22 cellular contexts compared by ENCODE assay signal in the genomic region with DNA sequence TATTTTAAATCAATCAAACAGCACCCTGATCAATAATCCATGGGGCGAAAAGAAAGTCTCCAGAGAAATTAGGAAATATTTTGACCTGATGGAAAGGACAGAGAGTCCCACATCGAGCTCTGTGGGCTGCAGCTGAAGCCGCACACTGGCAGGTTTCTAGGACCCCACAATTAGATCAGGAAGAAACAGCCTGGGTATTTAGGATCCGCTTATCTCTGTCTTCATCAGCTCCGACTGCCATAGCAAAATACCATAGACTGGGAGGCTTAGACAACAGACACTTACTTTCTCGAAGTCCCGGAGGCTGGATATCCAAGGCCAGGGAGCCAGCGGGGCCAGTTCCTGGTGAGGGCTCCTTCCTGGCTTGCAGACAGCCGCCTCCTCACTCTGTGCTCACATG. TPM values are rescaled to one million over a fixed set of nuclear protein-coding genes. Genes with fewer than 3 reads are reported as not detected.
DNase-seq lines count a peak whose midpoint lies in the region; TF ChIP-seq lines count a peak whose summit lies in the region.
"Had no signal": no experiment of that assay in that cellular context is flagged by ENCODE, and none has a peak within 500 bp of the region (broad histone marks: within the 10 kb centered on the region; RNA-seq: fewer than 3 reads in every experiment).

No MANE protein-coding gene starts in this region.

- H3K9me3 Mint-ChIP-seq in progenitor cell of endocrine pancreas (ENCODE audit: low read depth) = peaks cover 6% of the 10 kb centered on the region
- H3K9me3 Mint-ChIP-seq: CD4-positive, alpha-beta T cell; CD8-positive, alpha-beta memory T cell; HFFc6 had no signal

- H3K36me3 Mint-ChIP-seq in progenitor cell of endocrine pancreas (ENCODE audit: insufficient read depth) = no peaks in the 10 kb centered on the region
- H3K36me3 Mint-ChIP-seq: CD14-positive monocyte; CD8-positive, alpha-beta memory T cell had no signal

- no peak overlapping the region for H3K9ac ChIP-seq in BLaER1 treated with 17β-estradiol and CSF1 and Interleukin-3, amounts not matched to agents 10 nM and 100 nM

- no peak overlapping the region for H3K27ac Mint-ChIP-seq in progenitor cell of endocrine pancreas
- H3K27ac Mint-ChIP-seq: CD14-positive monocyte; CD4-positive, alpha-beta T cell; CD8-positive, alpha-beta memory T cell; HFFc6 had no signal

- no peaks in the 10 kb centered on the region for H3K9me3 ChIP-seq in BE2C
- no peaks in the 10 kb centered on the region for H3K9me3 ChIP-seq in BLaER1 treated with 17β-estradiol and CSF1 and Interleukin-3, amounts not matched to agents 10 nM and 100 nM (replicated peaks in 1 of 11)
- H3K9me3 ChIP-seq: A549, HAP-1 had no signal

- H3K4me3 ChIP-seq in BE2C (ENCODE audit: low read depth, low read length) = no peak overlapping the region
- H3K4me3 ChIP-seq in BLaER1 treated with 17β-estradiol and CSF1 and Interleukin-3, amounts not matched to agents 10 nM and 100 nM = no peak overlapping the region
- H3K4me3 ChIP-seq: A549, HAP-1 had no signal

- no peaks in the 10 kb centered on the region for H3K27me3 Mint-ChIP-seq in progenitor cell of endocrine pancreas
- H3K27me3 Mint-ChIP-seq: CD4-positive, alpha-beta T cell had no signal

- DNase-seq in BE2C (peak; percentile 54), SK-N-DZ (ENCODE audit: low spot score) (peak; percentile 86), progenitor cell of endocrine pancreas (ENCODE audit: low spot score, unreplicated experiment) (no peak), DMS153 (lab: John Stamatoyannopoulos, UW) (no peak)
- DNase-seq in activated effector memory CD4-positive, alpha-beta T cell treated with Interleukin-2 at 50 U/mL for 16 hours = no peak
- DNase-seq: 8988T; ACHN; AML-193; CD4-positive, alpha-beta T cell; CD8-positive, alpha-beta memory T cell; DMS 273 treated with DMSO at 0.1 percent for 48 hours; DMS53; DMS79 treated with DMSO at 0.1 percent for 48 hours; GF-D8; GOT3; HFFc6 had no signal

- H3K36me3 ChIP-seq in BE2C = no peaks in the 10 kb centered on the region
- H3K36me3 ChIP-seq in BLaER1 treated with 17β-estradiol and CSF1 and Interleukin-3, amounts not matched to agents 10 nM and 100 nM = no peaks in the 10 kb centered on the region
- H3K36me3 ChIP-seq: HAP-1 had no signal

- H3K27ac ChIP-seq in BLaER1 treated with 17β-estradiol and CSF1 and Interleukin-3, amounts not matched to agents 10 nM and 100 nM = peak overlapping the region in 2 of 11 experiments; percentile 28 to 63; a peak in 3 of 22 replicates
- H3K27ac ChIP-seq: A549 had no signal

- TF ChIP-seq CTCF in BE2C (IDR thresholded peaks at IDR 0.05; ENCODE audit: low read depth, low read length) = no peak
- no peak for TF ChIP-seq CTCF in progenitor cell of endocrine pancreas (IDR thresholded peaks at IDR 0.05; ENCODE audit: unreplicated experiment)

- peaks cover 11% of the 10 kb centered on the region for H3K4me1 ChIP-seq in BE2C
- peaks cover 71 to 99% (median 96%) of the 10 kb centered on the region in 10 experiments for H3K4me1 ChIP-seq in BLaER1 treated with 17β-estradiol and CSF1 and Interleukin-3, amounts not matched to agents 10 nM and 100 nM
- H3K4me1 ChIP-seq: A549, HAP-1 had no signal

- H3K4me1 Mint-ChIP-seq in progenitor cell of endocrine pancreas (ENCODE audit: low read depth) = no peaks in the 10 kb centered on the region
- H3K4me1 Mint-ChIP-seq: CD8-positive, alpha-beta memory T cell had no signal

- H3K4me3 Mint-ChIP-seq in progenitor cell of endocrine pancreas (ENCODE audit: low read depth) = no peak overlapping the region
- H3K4me3 Mint-ChIP-seq: CD14-positive monocyte; CD4-positive, alpha-beta T cell; CD8-positive, alpha-beta memory T cell; HFFc6 had no signal

- H3K4me2 ChIP-seq in BLaER1 treated with 17β-estradiol and CSF1 and Interleukin-3, amounts not matched to agents 10 nM and 100 nM = peak overlapping the region; percentile 11 to 84 (median 63); a peak in 20 of 22 replicates
- H3K4me2 ChIP-seq: A549 had no signal

- H4K20me1 ChIP-seq in BLaER1 treated with 17β-estradiol and CSF1 and Interleukin-3, amounts not matched to agents 10 nM and 100 nM = peaks cover 0 to 23% (median 0%) of the 10 kb centered on the region in 11 experiments; a peak in 6 of 22 replicates

- no peaks in the 10 kb centered on the region for H3K27me3 ChIP-seq in BE2C
- peaks cover 5 to 100% (median 90%) of the 10 kb centered on the region in 11 experiments; a peak in 20 of 22 replicates for H3K27me3 ChIP-seq in BLaER1 treated with 17β-estradiol and CSF1 and Interleukin-3, amounts not matched to agents 10 nM and 100 nM

RNA-seq across cellular contexts. Expression of gene CCNQ, which starts 36.4 kb away (rescaled TPM):
- 46.3 TPM for polyA plus RNA-seq in BE2C (2012; ENCODE audit: insufficient read depth, insufficient read length, low read depth)
- polyA plus RNA-seq in SK-N-DZ (2014; cell fraction: cytosol; rRNA removed) = 22.2 and 23.4 TPM in 2 replicates
- polyA plus RNA-seq in SK-N-DZ (2014; cell fraction: nucleus; rRNA removed) = 21.4 and 21.8 TPM in 2 replicates
- total RNA-seq in progenitor cell of endocrine pancreas = 19.1 and 19.2 TPM in 2 replicates

RNA-seq across cellular contexts. Expression of gene ATP2B3, which starts 45.1 kb away (rescaled TPM):
- 13.1 TPM for polyA plus RNA-seq in BE2C (2012; ENCODE audit: insufficient read depth, insufficient read length, low read depth)
- polyA plus RNA-seq in SK-N-DZ (2014; cell fraction: cytosol; rRNA removed) = 0.95 and 1.1 TPM in 2 replicates
- polyA plus RNA-seq in SK-N-DZ (2014; cell fraction: nucleus; rRNA removed) = 1.5 and 6.9 TPM in 2 replicates
- 0.11 and 0.60 TPM in 2 replicates for total RNA-seq in progenitor cell of endocrine pancreas
- total RNA-seq: CD4-positive, alpha-beta T cell; CD8-positive, alpha-beta memory T cell; Daoy; G401; HFFc6 had no signal
- polyA plus RNA-seq: CD14-positive monocyte; CD8-positive, alpha-beta memory T cell had no signal

Comparison
In these comparisons a context has a peak if more than half of its experiments do, and no peak if none do; other contexts are left out.
1. DNase-seq: peak in BE2C (single experiment) and SK-N-DZ (single experiment); none in progenitor cell of endocrine pancreas (single experiment), DMS153 (single experiment) and activated effector memory CD4-positive, alpha-beta T cell treated with Interleukin-2 at 50 U/mL for 16 hours (single experiment).